ENCODE assay signal across 15 cellular contexts in genomic region chr9:2234371-2234893, GRCh38.
A peak's percentile ranks its signal among the peaks of the same experiment; 100 is the strongest.
DNase-seq lines count a peak whose midpoint lies in the region; ATAC-seq and TF ChIP-seq lines count a peak whose summit lies in the region.
"Had no signal": no experiment of that assay in that cellular context is flagged by ENCODE, and none has a peak within 500 bp of the region (broad histone marks: within the 10 kb centered on the region; RNA-seq: fewer than 3 reads in every experiment).

No MANE protein-coding gene starts in this region.

- no peak overlapping the region for H3K4me3 Mint-ChIP-seq in chondrocyte (ENCODE audit: unreplicated experiment)
- H3K4me3 Mint-ChIP-seq: memory B cell had no signal

- peak; percentile 40; the same call in 1 of the 3 replicates for ATAC-seq in RWPE2 (ENCODE audit: low read depth)
- ATAC-seq in sciatic nerve = no peak

- H3K4me1 Mint-ChIP-seq in chondrocyte (ENCODE audit: low read depth) = peaks cover 26% of the 10 kb centered on the region

- TF ChIP-seq CTCF in AG10803 (conservative IDR thresholded peaks at IDR 0.05; ENCODE audit: low read length) (no peak), RWPE2 (IDR thresholded peaks at IDR 0.05; ENCODE audit: poor library complexity, severe bottlenecking) (no peak), chondrocyte (IDR thresholded peaks at IDR 0.05) (no peak)

- H3K27ac ChIP-seq in RWPE2 (ENCODE audit: poor library complexity, severe bottlenecking) = no peak overlapping the region
- H3K27ac ChIP-seq: VCaP had no signal

- H3K27me3 Mint-ChIP-seq in chondrocyte (ENCODE audit: low read depth) = peaks cover 2% of the 10 kb centered on the region

- H3K4me1 ChIP-seq in RWPE2 (ENCODE audit: insufficient read depth, poor library complexity, severe bottlenecking) = no peaks in the 10 kb centered on the region
- H3K4me1 ChIP-seq: HAP-1 had no signal

- no peaks in the 10 kb centered on the region for H3K27me3 ChIP-seq in RWPE2 (ENCODE audit: insufficient read depth, poor library complexity, severe bottlenecking)

- H3K4me3 ChIP-seq in AG10803 (ENCODE audit: low read length) = no peak overlapping the region
- no peak overlapping the region for H3K4me3 ChIP-seq in RWPE2 (ENCODE audit: severe bottlenecking)
- H3K4me3 ChIP-seq: HAP-1 had no signal

- H3K9me3 ChIP-seq in RWPE2 (ENCODE audit: severe bottlenecking) = no peaks in the 10 kb centered on the region
- H3K9me3 ChIP-seq: HAP-1 had no signal

- H3K27ac Mint-ChIP-seq in chondrocyte (ENCODE audit: unreplicated experiment) = no peak overlapping the region
- H3K27ac Mint-ChIP-seq: activated T-helper 2 cell treated with anti-CD3 and anti-CD28 coated beads, Interferon-gamma antibody, Interleukin-2, Interleukin-4, amounts not matched to agents 10 μg/mL and 5 μg/mL and 100 μg/mL, durations not matched to agents 14 hours and 24 hours and 36 hours; memory B cell had no signal

- H3K36me3 Mint-ChIP-seq in chondrocyte (ENCODE audit: low read depth) = no peaks in the 10 kb centered on the region

- intact Hi-C loops in posterior vena cava (cut with DNase I) = no loop called here
- intact Hi-C loops in sciatic nerve (cut with DNase I) = no loop called here

- peak; percentile 45 for DNase-seq in AG10803 (ENCODE audit: low read depth)
- peak; percentile 37 for DNase-seq in NCI-H1092 (lab: John Stamatoyannopoulos, UW)
- no peak for DNase-seq in RWPE2 (ENCODE audit: low spot score)
- peak; percentile 72 for DNase-seq in islet precursor cell
- no peak for DNase-seq in stimulated activated CD8-positive, alpha-beta memory T cell treated with anti-CD3 and anti-CD28 coated beads, Interleukin-4, amount 100 ng/mL, for 48 hours
- DNase-seq in chondrocyte (ENCODE audit: low spot score) = no peak
- DNase-seq in posterior vena cava (ENCODE audit: low spot score) = no peak
- no peak for DNase-seq in sciatic nerve (ENCODE audit: low spot score)
- DNase-seq: cerebellar nuclear complex, GF-D8, MM.1S had no signal

- H3K9me3 Mint-ChIP-seq in chondrocyte (ENCODE audit: low read depth) = peaks cover 5% of the 10 kb centered on the region
- H3K9me3 Mint-ChIP-seq: activated T-helper 2 cell treated with anti-CD3 and anti-CD28 coated beads, Interferon-gamma antibody, Interleukin-2, Interleukin-4, amounts not matched to agents 10 μg/mL and 5 μg/mL and 100 μg/mL, durations not matched to agents 14 hours and 24 hours and 36 hours; memory B cell had no signal

- H3K36me3 ChIP-seq in RWPE2 (ENCODE audit: low read depth) = no peaks in the 10 kb centered on the region
- H3K36me3 ChIP-seq: HAP-1 had no signal

Comparison
In these comparisons a context has a peak if more than half of its experiments do, and no peak if none do; other contexts are left out.
1. DNase-seq: peak in AG10803 (single experiment), NCI-H1092 (single experiment) and islet precursor cell (single experiment); none in RWPE2 (single experiment), stimulated activated CD8-positive, alpha-beta memory T cell treated with anti-CD3 and anti-CD28 coated beads, Interleukin-4, amount 100 ng/mL, for 48 hours (single experiment), chondrocyte (single experiment), posterior vena cava (single experiment) and sciatic nerve (single experiment).